In the genomic region with DNA sequence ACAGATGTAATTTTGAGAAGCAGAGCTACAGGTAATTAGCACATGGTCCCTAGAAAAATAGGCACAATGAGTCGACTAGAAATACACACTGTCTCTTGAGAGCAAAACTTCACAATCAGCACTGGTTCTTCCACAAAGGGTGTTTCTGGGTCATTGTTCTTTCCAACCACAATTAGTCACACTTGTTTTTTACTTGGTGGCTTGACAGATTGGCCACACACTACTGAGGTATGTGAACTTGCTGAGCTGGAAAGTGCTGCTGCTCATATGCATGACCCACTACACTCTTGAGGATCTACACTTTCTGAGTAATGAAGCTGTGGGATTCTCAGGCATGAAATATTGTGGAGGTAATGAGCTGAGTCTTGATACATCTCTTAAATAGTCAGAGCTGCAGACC, we compare ENCODE assay signal across 9 cellular contexts.
A peak's percentile ranks its signal among the peaks of the same experiment; 100 is the strongest.
DNase-seq lines count a peak whose midpoint lies in the region; ATAC-seq, FAIRE-seq and TF ChIP-seq lines count a peak whose summit lies in the region.
"Had no signal": no experiment of that assay in that cellular context is flagged by ENCODE, and none has a peak within 500 bp of the region (broad histone marks: within the 10 kb centered on the region; RNA-seq: fewer than 3 reads in every experiment).

No MANE protein-coding gene starts in this region.

- H3K4me1 ChIP-seq in osteoblast (ENCODE audit: insufficient read depth, low read length) = peaks cover 40% of the 10 kb centered on the region

- H3K27ac Mint-ChIP-seq in activated CD4-positive, alpha-beta memory T cell treated with anti-CD3 and anti-CD28 coated beads, Interleukin-2, amount 10 ng/mL, durations not matched to agents 7 days and 5 days = peak overlapping the region; percentile 71
- H3K27ac Mint-ChIP-seq: mesothelial cell of epicardium had no signal

- no peak for DNase-seq in activated CD4-positive, alpha-beta memory T cell treated with anti-CD3 and anti-CD28 coated beads, Interleukin-2, amount 10 ng/mL, durations not matched to agents 7 days and 5 days
- DNase-seq in osteoblast (ENCODE audit: insufficient read length, low spot score, missing footprints) (peak; percentile 84), cardiac septum (ENCODE audit: low spot score) (no peak), omental fat pad (ENCODE audit: low spot score) (no peak), GM19239 (ENCODE audit: insufficient read length, low spot score) (no peak), cortex of kidney (lab: John Stamatoyannopoulos, UW) (no peak)

- H3K79me2 ChIP-seq in osteoblast (ENCODE audit: insufficient read depth, low read length) = no peaks in the 10 kb centered on the region

- H2AFZ ChIP-seq in osteoblast (ENCODE audit: low read length) = no peak overlapping the region

- no peak for FAIRE-seq in GM19239 (lab: Jason Lieb, UNC)

- H3K36me3 ChIP-seq in osteoblast (ENCODE audit: insufficient read depth, low read length) = no peaks in the 10 kb centered on the region

- H3K9me3 Mint-ChIP-seq in activated CD4-positive, alpha-beta memory T cell treated with anti-CD3 and anti-CD28 coated beads, Interleukin-2, amount 10 ng/mL, durations not matched to agents 7 days and 5 days = no peaks in the 10 kb centered on the region

- no peaks in the 10 kb centered on the region for H4K20me1 ChIP-seq in osteoblast (ENCODE audit: insufficient read depth, low read length)

- no peaks in the 10 kb centered on the region for H3K36me3 Mint-ChIP-seq in activated CD4-positive, alpha-beta memory T cell treated with anti-CD3 and anti-CD28 coated beads, Interleukin-2, amount 10 ng/mL, durations not matched to agents 7 days and 5 days (ENCODE audit: low read depth)

- H3K27me3 Mint-ChIP-seq in activated CD4-positive, alpha-beta memory T cell treated with anti-CD3 and anti-CD28 coated beads, Interleukin-2, amount 10 ng/mL, durations not matched to agents 7 days and 5 days = no peaks in the 10 kb centered on the region

- H3K27me3 ChIP-seq in osteoblast (ENCODE audit: insufficient read depth, low read length) = no peaks in the 10 kb centered on the region

- peaks cover 20% of the 10 kb centered on the region for H3K4me1 Mint-ChIP-seq in activated CD4-positive, alpha-beta memory T cell treated with anti-CD3 and anti-CD28 coated beads, Interleukin-2, amount 10 ng/mL, durations not matched to agents 7 days and 5 days

- no peaks in the 10 kb centered on the region for H3K9me3 ChIP-seq in osteoblast (ENCODE audit: low read depth, low read length)

- H3K4me3 Mint-ChIP-seq in activated CD4-positive, alpha-beta memory T cell treated with anti-CD3 and anti-CD28 coated beads, Interleukin-2, amount 10 ng/mL, durations not matched to agents 7 days and 5 days = no peak overlapping the region
- H3K4me3 Mint-ChIP-seq: mesothelial cell of epicardium had no signal

- no peak for TF ChIP-seq CTCF in osteoblast (IDR thresholded peaks at IDR 0.05; ENCODE audit: extremely low read depth, low read depth, low read length)
- TF ChIP-seq CTCF in omental fat pad (IDR thresholded peaks at IDR 0.05) = no peak

- intact Hi-C loops in cardiac septum (cut with DNase I) = no loop called here

- no peak overlapping the region for H3K4me3 ChIP-seq in osteoblast (ENCODE audit: insufficient read depth, low read length)

- peak overlapping the region; percentile 60 for H3K27ac ChIP-seq in osteoblast (ENCODE audit: low read depth, low read length)

- H3K4me2 ChIP-seq in osteoblast (ENCODE audit: insufficient read depth, low read length) = peak overlapping the region; percentile 43

- CTCF ChIA-PET in activated CD4-positive, alpha-beta memory T cell treated with anti-CD3 and anti-CD28 coated beads, Interleukin-2, amount 10 ng/mL, durations not matched to agents 7 days and 5 days (lab: Charles Lee) = no interaction called here

- ATAC-seq in GM18519 (IDR thresholded peaks at IDR 0.05; ENCODE audit: low FRiP score, unreplicated experiment) (peak; percentile 78), HG02970 (IDR thresholded peaks at IDR 0.05; ENCODE audit: low FRiP score, unreplicated experiment) (peak; percentile 52), omental fat pad (ENCODE audit: low FRiP score) (no peak)

- POLR2A ChIA-PET in activated CD4-positive, alpha-beta memory T cell treated with anti-CD3 and anti-CD28 coated beads, Interleukin-2, amount 10 ng/mL, durations not matched to agents 7 days and 5 days (lab: Charles Lee) = no interaction called here
